Comparison of ENCODE assay signal across 8 cellular contexts in genomic region chr1:41366428-41367101, GRCh38. TPM values are rescaled to one million over a fixed set of nuclear protein-coding genes. Genes with fewer than 3 reads are reported as not detected.
DNase-seq lines count a peak whose midpoint lies in the region; ATAC-seq and TF ChIP-seq lines count a peak whose summit lies in the region.

No MANE protein-coding gene starts in this region.

- peak overlapping the region; percentile 51 to 66 for H3K4me3 ChIP-seq in ascending aorta
- H3K4me3 ChIP-seq in upper lobe of left lung: peak overlapping the region; percentile 24 to 50 (median 40)
- peak overlapping the region in 2 of 4 donors; percentile 3 to 34 for H3K4me3 ChIP-seq in adrenal gland

- H3K27ac ChIP-seq in ascending aorta (peak overlapping the region; percentile 56 to 65), upper lobe of left lung (peak overlapping the region in 1 of 4 donors; percentile 54), adrenal gland (no peak overlapping the region)

- peak overlapping the region; percentile 93 for H3K27ac Mint-ChIP-seq in mesothelial cell of epicardium

- H3K4me3 Mint-ChIP-seq in mesothelial cell of epicardium: peak overlapping the region; percentile 69

- no peak for TF ChIP-seq POLR2A in upper lobe of left lung (IDR thresholded peaks at IDR 0.05)
- TF ChIP-seq POLR2A in adrenal gland (IDR thresholded peaks at IDR 0.05): no peak

- peaks cover 72% of the 10 kb centered on the region for H3K4me1 Mint-ChIP-seq in mesothelial cell of epicardium

- peak; percentile 50 for DNase-seq in H4 (ENCODE audit: low spot score)
- peak; percentile 39 to 79 for DNase-seq in NCI-H526 (lab: John Stamatoyannopoulos, UW)
- DNase-seq in ascending aorta (ENCODE audit: low spot score in 2 of 2): no peak
- DNase-seq in mesothelial cell of epicardium (ENCODE audit: low spot score in 2 of 2, unreplicated experiment in 2 of 2): no peak
- peak in 1 of 2 donors; percentile 90 for DNase-seq in upper lobe of left lung
- DNase-seq in adrenal gland: no peak
- no peak for DNase-seq in SKM-1 (lab: John Stamatoyannopoulos, UW; ENCODE audit: unreplicated experiment)
- no peak for DNase-seq in mesenteric fat pad (ENCODE audit: low spot score)

- H3K27me3 ChIP-seq in ascending aorta (no peaks in the 10 kb centered on the region), upper lobe of left lung (peaks cover 0 to 28% (median 14%) of the 10 kb centered on the region in 4 donors), adrenal gland (no peaks in the 10 kb centered on the region)

- ATAC-seq in upper lobe of left lung (ENCODE audit: low FRiP score in 2 of 2): peak in 1 of 2 donors; percentile 3

- no peak for TF ChIP-seq EP300 in upper lobe of left lung (IDR thresholded peaks at IDR 0.05)

- H3K4me1 ChIP-seq in ascending aorta: peaks cover 17 to 23% of the 10 kb centered on the region in 2 donors
- peaks cover 23 to 34% (median 25%) of the 10 kb centered on the region in 4 donors for H3K4me1 ChIP-seq in upper lobe of left lung
- H3K4me1 ChIP-seq in adrenal gland (replicated peaks in 1 of 2): peaks cover 17 to 24% of the 10 kb centered on the region in 2 donors

- H3K36me3 ChIP-seq in ascending aorta (no peaks in the 10 kb centered on the region), upper lobe of left lung (no peaks in the 10 kb centered on the region), adrenal gland (replicated peaks in 1 of 2) (no peaks in the 10 kb centered on the region)

- no peaks in the 10 kb centered on the region for H3K9me3 Mint-ChIP-seq in mesothelial cell of epicardium

- H3K9me3 ChIP-seq in ascending aorta (no peaks in the 10 kb centered on the region), upper lobe of left lung (no peaks in the 10 kb centered on the region), adrenal gland (replicated peaks in 1 of 3) (no peaks in the 10 kb centered on the region)

- TF ChIP-seq CTCF in ascending aorta (IDR thresholded peaks at IDR 0.05) (no peak), mesothelial cell of epicardium (IDR thresholded peaks at IDR 0.05; ENCODE audit: unreplicated experiment) (no peak), upper lobe of left lung (IDR thresholded peaks at IDR 0.05) (no peak), adrenal gland (IDR thresholded peaks at IDR 0.05) (no peak)

- WGBS in upper lobe of left lung, 2 donors: 3 to 11% methylated on average over 12 to 34 of the region's 51 CpGs
- WGBS in adrenal gland, 4 donors: 5 to 18% (median 6%) methylated on average over 14 to 51 of the region's 51 CpGs

- no peaks in the 10 kb centered on the region for H3K36me3 Mint-ChIP-seq in mesothelial cell of epicardium

- intact Hi-C loops in ascending aorta (cut with DNase I) (loop anchor here (10.0 kb wide), 4 partner anchors 322 to 1202 kb away; partner anchors contain the start of gene RLF), adrenal gland (cut with DNase I) (no loop called here)

- H3K27me3 Mint-ChIP-seq in mesothelial cell of epicardium (ENCODE audit: low read depth): peaks cover 13% of the 10 kb centered on the region

RNA-seq across cellular contexts. Expression of gene FOXO6, which starts 5.3 kb away (rescaled TPM):
- 0.35 and 0.45 TPM in 2 replicates for total RNA-seq in H4 (2014; rRNA removed; shearing (Covaris generic))
- total RNA-seq in ascending aorta (5.7 TPM), mesothelial cell of epicardium (34.8 to 38.4 TPM (median 37.4 TPM) in 3 replicates), upper lobe of left lung (1 to 10 TPM in 2 of 6 donors, under 1 TPM in 4; 0.31 to 1.2 (median 0.79) TPM), adrenal gland (1 to 10 TPM in 5 of 8 donors, under 1 TPM in 2, not detected in 1; 0.22 to 3.9 (median 1.2) TPM), mesenteric fat pad (not detected)
- 1 to 10 TPM in 2 of 3 donors, under 1 TPM in 1; 0.51 to 7.0 (median 2.8) TPM for polyA plus RNA-seq in adrenal gland

Comparison
In these comparisons a context has a peak if more than half of its experiments do, and no peak if none do; other contexts are left out.
1. DNase-seq: peak in H4 (single experiment) and NCI-H526 (2 of 2); none in ascending aorta (0 of 2), mesothelial cell of epicardium (0 of 2), adrenal gland (0 of 7), SKM-1 (single experiment) and mesenteric fat pad (single experiment).
2. H3K27ac ChIP-seq: peak in ascending aorta (2 of 2); none in adrenal gland (0 of 5).